Comparison of ENCODE assay signal across 7 cellular contexts in genomic region chr14:49853572-49854375, GRCh38. TPM values are rescaled to one million over a fixed set of nuclear protein-coding genes. Genes with fewer than 3 reads are reported as not detected.
A peak's percentile ranks its signal among the peaks of the same experiment; 100 is the strongest.
DNase-seq lines count a peak whose midpoint lies in the region; ATAC-seq and TF ChIP-seq lines count a peak whose summit lies in the region.

No MANE protein-coding gene starts in this region.

- peak; percentile 79 for TF ChIP-seq CTCF in osteocyte (IDR thresholded peaks at IDR 0.05)
- TF ChIP-seq CTCF in thoracic aorta (IDR thresholded peaks at IDR 0.05) = peak; percentile 65

- peaks cover 39% of the 10 kb centered on the region for H3K79me2 ChIP-seq in Karpas-422 (ENCODE audit: low read length)

- peaks cover 32% of the 10 kb centered on the region for H3K4me1 Mint-ChIP-seq in osteocyte (ENCODE audit: unreplicated experiment)

- H3K9me3 Mint-ChIP-seq in osteocyte (ENCODE audit: unreplicated experiment) = no peaks in the 10 kb centered on the region

- H3K27me3 Mint-ChIP-seq in osteocyte (ENCODE audit: unreplicated experiment) = no peaks in the 10 kb centered on the region

- H3K4me2 ChIP-seq in Karpas-422 (ENCODE audit: low read depth, low read length, poor library complexity, severe bottlenecking) = peak overlapping the region; percentile 94

- ATAC-seq in GM18502 (IDR thresholded peaks at IDR 0.05; ENCODE audit: poor library complexity, unreplicated experiment) (peak; percentile 50), thoracic aorta (ENCODE audit: insufficient number of reproducible peaks, low FRiP score, low read depth) (peak; percentile 70)

- H3K9ac ChIP-seq in Karpas-422 (ENCODE audit: low read length) = peak overlapping the region; percentile 82; the same call in 1 of the 2 replicates

- H3K4me3 Mint-ChIP-seq in osteocyte (ENCODE audit: unreplicated experiment) = peak overlapping the region; percentile 97

- H3K9me3 ChIP-seq in Karpas-422 (ENCODE audit: low read length) (no peaks in the 10 kb centered on the region), thoracic aorta (no peaks in the 10 kb centered on the region)

- H3K4me3 ChIP-seq in Karpas-422 (ENCODE audit: low read length) = peak overlapping the region; percentile 87
- H3K4me3 ChIP-seq in thoracic aorta = peak overlapping the region; percentile 79

- H3K27me3 ChIP-seq in Karpas-422 (ENCODE audit: low read length) (no peaks in the 10 kb centered on the region), thoracic aorta (replicated peaks; ENCODE audit: insufficient read depth) (no peaks in the 10 kb centered on the region)

- H3K4me1 ChIP-seq in Karpas-422 (ENCODE audit: low read length) (peaks cover 50% of the 10 kb centered on the region), thoracic aorta (ENCODE audit: control insufficient read depth in 1 of 2, low read depth in 2 of 2) (peaks cover 9 to 13% of the 10 kb centered on the region in 2 donors)

- H3K36me3 ChIP-seq in Karpas-422 (ENCODE audit: insufficient read depth, low read length) (peaks cover 21% of the 10 kb centered on the region; the same call in 1 of the 2 replicates), thoracic aorta (peaks cover 8% of the 10 kb centered on the region)

- no peaks in the 10 kb centered on the region for H3K9me2 ChIP-seq in Karpas-422 (replicated peaks; ENCODE audit: insufficient read depth, low read length)

- H2AFZ ChIP-seq in Karpas-422 (ENCODE audit: low read length) = peak overlapping the region; percentile 57

- peak overlapping the region; percentile 73 for H3K27ac Mint-ChIP-seq in osteocyte (ENCODE audit: unreplicated experiment)

- DNase-seq in Karpas-422 (peak; percentile 80), SIG-M5 treated with dmso at 0.1 percent for 504 hours (lab: John Stamatoyannopoulos, UW; ENCODE audit: unreplicated experiment) (peak; percentile 79), globus pallidus (ENCODE audit: low spot score) (peak; percentile 67), osteocyte (ENCODE audit: extremely low spot score, unreplicated experiment) (peak; percentile 87), thoracic aorta (ENCODE audit: low spot score) (peak; percentile 30)
- peak; percentile 73 for DNase-seq in activated naive CD4-positive, alpha-beta T cell treated with Interleukin-2 at 50 U/mL for 16 hours

- H3K27ac ChIP-seq in Karpas-422 (ENCODE audit: low read length) (no peak overlapping the region), thoracic aorta (no peak overlapping the region)

- H3K36me3 Mint-ChIP-seq in osteocyte (ENCODE audit: unreplicated experiment) = peaks cover 18% of the 10 kb centered on the region

- H4K20me1 ChIP-seq in Karpas-422 (ENCODE audit: insufficient read depth, low read depth, low read length) = 0 out of 2 replicates have a peak, but pooled peaks cover 5% of the 10 kb centered on the region

RNA-seq across cellular contexts. Expression of gene NEMF, which starts 1.2 kb away (rescaled TPM):
- 66.7 and 160 TPM in 2 replicates for total RNA-seq in Karpas-422 (2014; rRNA removed; shearing (Covaris generic); ENCODE audit: low replicate concordance)
- total RNA-seq in osteocyte (61.4 and 71.3 TPM in 2 replicates), thoracic aorta (100 to 1,000 TPM in 1 of 2 donors, 10 to 100 TPM in 1; 49.5 to 126 TPM)

RNA-seq across cellular contexts. Expression of gene ARF6, which starts 39.1 kb away (rescaled TPM):
- total RNA-seq in Karpas-422 (2014; rRNA removed; shearing (Covaris generic); ENCODE audit: low replicate concordance) = 55.0 and 58.9 TPM in 2 replicates
- total RNA-seq in osteocyte (53.4 and 55.2 TPM in 2 replicates), thoracic aorta (10 to 100 TPM; 33.7 to 67.2 TPM)

Comparison
In these comparisons a context has a peak if more than half of its experiments do, and no peak if none do; other contexts are left out.
1. DNase-seq: peak in every context shown above with its lines; median percentile 87 in osteocyte; 80 in Karpas-422; 79 in SIG-M5 treated with dmso at 0.1 percent for 504 hours; 73 in activated naive CD4-positive, alpha-beta T cell treated with Interleukin-2 at 50 U/mL for 16 hours; 67 in globus pallidus; 30 in thoracic aorta.